In the genomic region with DNA sequence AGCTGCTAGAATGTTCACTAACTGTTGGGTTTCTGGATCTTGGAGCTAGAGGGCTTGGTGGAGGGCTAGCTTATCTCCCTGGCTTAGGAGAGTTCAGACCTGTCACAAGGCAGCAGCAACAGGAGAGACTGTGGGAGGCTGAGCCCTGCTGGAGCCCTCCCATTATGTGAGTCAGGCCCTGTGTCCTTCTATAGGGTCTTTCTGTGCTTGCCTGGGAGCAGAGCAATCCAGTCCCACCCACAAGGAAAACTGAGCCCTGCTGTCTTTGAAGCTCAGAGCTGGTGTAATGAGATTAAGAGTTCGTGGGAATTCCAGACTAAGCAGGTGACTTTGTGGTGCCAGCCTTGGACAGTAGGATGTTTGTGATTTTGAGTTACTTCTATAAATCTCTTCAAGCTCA, we compare ENCODE assay signal across 31 cellular contexts.
"Had no signal": no experiment of that assay in that cellular context is flagged by ENCODE, and none has a peak within 500 bp of the region (broad histone marks: within the 10 kb centered on the region; RNA-seq: fewer than 3 reads in every experiment).

No MANE protein-coding gene starts in this region.

- H3K36me3 Mint-ChIP-seq: activated CD8-positive, alpha-beta memory T cell treated with anti-CD3 and anti-CD28 coated beads, Interleukin-2, amount 10 ng/mL, durations not matched to agents 7 days and 5 days; activated naive CD4-positive, alpha-beta T cell treated with anti-CD3 and anti-CD28 coated beads, Interleukin-2, amount 10 ng/mL, durations not matched to agents 7 days and 5 days; activated naive CD8-positive, alpha-beta T cell treated with anti-CD3 and anti-CD28 coated beads, Interleukin-2, amount 10 ng/mL, durations not matched to agents 7 days and 5 days had no signal

- ATAC-seq: activated CD8-positive, alpha-beta memory T cell treated with anti-CD3 and anti-CD28 coated beads, Interleukin-2, amount 10 ng/mL, durations not matched to agents 7 days and 5 days; activated CD8-positive, alpha-beta T cell treated with anti-CD3 and anti-CD28 coated beads for 36 hours; effector memory CD8-positive, alpha-beta T cell; mucosa of descending colon; psoas muscle; SK-N-SH treated with all-trans-retinoic acid at 6 μM for 48 hours; upper lobe of right lung had no signal

- H2AFZ ChIP-seq: parathyroid adenoma had no signal

- FAIRE-seq: endothelial cell of umbilical vein, islet of Langerhans had no signal

- H3K4me3 Mint-ChIP-seq: activated B cell treated with CpG ODN at 0.5 μM for 24 hours; activated CD8-positive, alpha-beta memory T cell treated with anti-CD3 and anti-CD28 coated beads, Interleukin-2, amount 10 ng/mL, durations not matched to agents 7 days and 5 days; activated CD8-positive, alpha-beta T cell treated with anti-CD3 and anti-CD28 coated beads for 36 hours; activated naive CD4-positive, alpha-beta T cell treated with anti-CD3 and anti-CD28 coated beads, Interleukin-2, amount 10 ng/mL, durations not matched to agents 7 days and 5 days; activated naive CD8-positive, alpha-beta T cell treated with anti-CD3 and anti-CD28 coated beads, Interleukin-2, amount 10 ng/mL, durations not matched to agents 7 days and 5 days; activated T-helper 1 cell treated with anti-CD3 and anti-CD28 coated beads, Interleukin-12 subunit alpha, Interleukin-12 subunit beta, Interleukin-2, Interleukin-4 antibody, amounts not matched to agents 30 ng/mL and 10 ng/mL and 1 ng/mL, durations not matched to agents 14 hours and 24 hours and 36 hours; effector memory CD8-positive, alpha-beta T cell; nephron had no signal

- H3K27ac ChIP-seq: ascending aorta, heart left ventricle, left ventricle myocardium inferior, parathyroid adenoma, psoas muscle, right atrium auricular region, suprapubic skin, tibial artery, upper lobe of right lung had no signal

- H3K4me1 Mint-ChIP-seq: activated B cell treated with CpG ODN at 0.5 μM for 24 hours; activated CD8-positive, alpha-beta memory T cell treated with anti-CD3 and anti-CD28 coated beads, Interleukin-2, amount 10 ng/mL, durations not matched to agents 7 days and 5 days; activated naive CD4-positive, alpha-beta T cell treated with anti-CD3 and anti-CD28 coated beads, Interleukin-2, amount 10 ng/mL, durations not matched to agents 7 days and 5 days; activated naive CD8-positive, alpha-beta T cell treated with anti-CD3 and anti-CD28 coated beads, Interleukin-2, amount 10 ng/mL, durations not matched to agents 7 days and 5 days; nephron had no signal

- H3K79me2 ChIP-seq: parathyroid adenoma had no signal

- H3K9me3 Mint-ChIP-seq: activated B cell treated with CpG ODN at 0.5 μM for 24 hours; activated CD8-positive, alpha-beta T cell treated with anti-CD3 and anti-CD28 coated beads for 36 hours; activated naive CD4-positive, alpha-beta T cell treated with anti-CD3 and anti-CD28 coated beads, Interleukin-2, amount 10 ng/mL, durations not matched to agents 7 days and 5 days; activated naive CD8-positive, alpha-beta T cell treated with anti-CD3 and anti-CD28 coated beads, Interleukin-2, amount 10 ng/mL, durations not matched to agents 7 days and 5 days; activated T-helper 1 cell treated with anti-CD3 and anti-CD28 coated beads, Interleukin-12 subunit alpha, Interleukin-12 subunit beta, Interleukin-2, Interleukin-4 antibody, amounts not matched to agents 30 ng/mL and 10 ng/mL and 1 ng/mL, durations not matched to agents 14 hours and 24 hours and 36 hours; effector memory CD8-positive, alpha-beta T cell; nephron had no signal

- H3K4me3 ChIP-seq: ascending aorta, heart left ventricle, left ventricle myocardium inferior, lung, mucosa of descending colon, psoas muscle, right atrium auricular region, suprapubic skin, tibial artery, upper lobe of right lung had no signal

- H3K9ac ChIP-seq: parathyroid adenoma had no signal

- DNase-seq: activated B cell treated with CpG ODN at 0.5 μM for 24 hours; activated CD4-positive, alpha-beta T cell treated with anti-CD3 and anti-CD28 coated beads, Interleukin-2, amount 50 U/mL, for 1 hour; activated CD8-positive, alpha-beta memory T cell treated with anti-CD3 and anti-CD28 coated beads, Interleukin-2, amount 10 ng/mL, durations not matched to agents 7 days and 5 days; activated CD8-positive, alpha-beta T cell treated with anti-CD3 and anti-CD28 coated beads for 36 hours; activated effector memory CD4-positive, alpha-beta T cell treated with anti-CD3 and anti-CD28 coated beads, Interleukin-2, amount 50 U/mL, for 16 hours; activated naive CD4-positive, alpha-beta T cell treated with anti-CD3 and anti-CD28 coated beads, Interleukin-2, amount 10 ng/mL, durations not matched to agents 7 days and 5 days; activated naive CD8-positive, alpha-beta T cell treated with anti-CD3 and anti-CD28 coated beads, Interleukin-2, amount 10 ng/mL, durations not matched to agents 7 days and 5 days; activated T-cell treated with anti-CD3 and anti-CD28 coated beads for 4 hours; central memory CD4-positive, alpha-beta T cell; effector memory CD8-positive, alpha-beta T cell; left ventricle myocardium inferior; mucosa of descending colon; nucleus accumbens; psoas muscle; stimulated activated CD4-positive, alpha-beta T cell treated with anti-CD3 and anti-CD28 coated beads, Interleukin-15, amount 100 ng/mL, for 24 hours; stimulated activated CD4-positive, alpha-beta T cell treated with anti-CD3 and anti-CD28 coated beads, Interleukin-2, amount 100 ng/mL, for 24 hours; stimulated activated naive CD4-positive, alpha-beta T cell; T-helper 2 cell; tibial artery; upper lobe of right lung had no signal

- H3K9me3 ChIP-seq: ascending aorta, heart left ventricle, left ventricle myocardium inferior, mucosa of descending colon, psoas muscle, right atrium auricular region, suprapubic skin, tibial artery, upper lobe of right lung had no signal

- H3K27me3 ChIP-seq: ascending aorta, heart left ventricle, right atrium auricular region, suprapubic skin, tibial artery, upper lobe of right lung had no signal

- H3K4me1 ChIP-seq: ascending aorta, parathyroid adenoma, psoas muscle, upper lobe of right lung had no signal

- H3K27ac Mint-ChIP-seq: activated B cell treated with CpG ODN at 0.5 μM for 24 hours; activated CD8-positive, alpha-beta memory T cell treated with anti-CD3 and anti-CD28 coated beads, Interleukin-2, amount 10 ng/mL, durations not matched to agents 7 days and 5 days; activated CD8-positive, alpha-beta T cell treated with anti-CD3 and anti-CD28 coated beads for 36 hours; activated naive CD4-positive, alpha-beta T cell treated with anti-CD3 and anti-CD28 coated beads, Interleukin-2, amount 10 ng/mL, durations not matched to agents 7 days and 5 days; activated naive CD8-positive, alpha-beta T cell treated with anti-CD3 and anti-CD28 coated beads, Interleukin-2, amount 10 ng/mL, durations not matched to agents 7 days and 5 days; activated T-helper 1 cell treated with anti-CD3 and anti-CD28 coated beads, Interleukin-12 subunit alpha, Interleukin-12 subunit beta, Interleukin-2, Interleukin-4 antibody, amounts not matched to agents 30 ng/mL and 10 ng/mL and 1 ng/mL, durations not matched to agents 14 hours and 24 hours and 36 hours; effector memory CD8-positive, alpha-beta T cell; nephron had no signal

- H3K36me3 ChIP-seq: ascending aorta, heart left ventricle, left ventricle myocardium inferior, right atrium auricular region, suprapubic skin, tibial artery, upper lobe of right lung had no signal

- H3K27me3 Mint-ChIP-seq: activated B cell treated with CpG ODN at 0.5 μM for 24 hours; activated CD8-positive, alpha-beta memory T cell treated with anti-CD3 and anti-CD28 coated beads, Interleukin-2, amount 10 ng/mL, durations not matched to agents 7 days and 5 days; activated naive CD8-positive, alpha-beta T cell treated with anti-CD3 and anti-CD28 coated beads, Interleukin-2, amount 10 ng/mL, durations not matched to agents 7 days and 5 days had no signal
